ENCODE assay signal across 8 cellular contexts in genomic region chr1:925532-926421, GRCh38. TPM values are rescaled to one million over a fixed set of nuclear protein-coding genes. Genes with fewer than 3 reads are reported as not detected.
A peak's percentile ranks its signal among the peaks of the same experiment; 100 is the strongest.
DNase-seq lines count a peak whose midpoint lies in the region; ATAC-seq and TF ChIP-seq lines count a peak whose summit lies in the region.

No MANE protein-coding gene starts in this region.

- POLR2A ChIA-PET in activated CD4-positive, alpha-beta T cell treated with anti-CD3 and anti-CD28 coated beads, Interleukin-2, amount 10 ng/mL, durations not matched to agents 7 days and 5 days (lab: Charles Lee) = no interaction called here

- peak overlapping the region; percentile 67 for H3K4me3 ChIP-seq in left ventricle myocardium inferior

- peaks cover 48% of the 10 kb centered on the region for H3K27me3 Mint-ChIP-seq in activated CD4-positive, alpha-beta T cell treated with anti-CD3 and anti-CD28 coated beads, Interleukin-2, amount 10 ng/mL, durations not matched to agents 7 days and 5 days
- peaks cover 41% of the 10 kb centered on the region for H3K27me3 Mint-ChIP-seq in activated CD4-positive, alpha-beta T cell treated with anti-CD3 and anti-CD28 coated beads, Interleukin-2, amount 10 ng/mL, durations not matched to agents 24 days and 14 days
- peaks cover 58 to 83% of the 10 kb centered on the region in 2 donors for H3K27me3 Mint-ChIP-seq in stimulated activated naive B cell treated with anti-CD40 and anti-IgM and Interleukin-4, amounts not matched to agents 10 μg/mL and 1 μg/mL and 100 μg/mL, for 72 hours

- H3K9me3 Mint-ChIP-seq in activated CD4-positive, alpha-beta T cell treated with anti-CD3 and anti-CD28 coated beads, Interleukin-2, amount 10 ng/mL, durations not matched to agents 7 days and 5 days = no peaks in the 10 kb centered on the region
- H3K9me3 Mint-ChIP-seq in activated CD4-positive, alpha-beta T cell treated with anti-CD3 and anti-CD28 coated beads, Interleukin-2, amount 10 ng/mL, durations not matched to agents 24 days and 14 days = no peaks in the 10 kb centered on the region
- H3K9me3 Mint-ChIP-seq in stimulated activated naive B cell treated with anti-CD40 and anti-IgM and Interleukin-4, amounts not matched to agents 10 μg/mL and 1 μg/mL and 100 μg/mL, for 72 hours = no peaks in the 10 kb centered on the region

- peaks cover 98% of the 10 kb centered on the region for H3K27me3 ChIP-seq in left ventricle myocardium inferior (ENCODE audit: low read depth)

- CTCF ChIA-PET in activated CD4-positive, alpha-beta T cell treated with anti-CD3 and anti-CD28 coated beads, Interleukin-2, amount 10 ng/mL, durations not matched to agents 7 days and 5 days (lab: Charles Lee) = interaction anchor here (0.5 to 1.6 kb wide), 3 partner anchors 11 to 46 kb away, joined by 3 to 4 read pairs (median 3); no protein-coding TSS in a partner anchor

- no peak overlapping the region for H3K27ac ChIP-seq in left ventricle myocardium inferior (replicated peaks)

- H3K36me3 Mint-ChIP-seq in activated CD4-positive, alpha-beta T cell treated with anti-CD3 and anti-CD28 coated beads, Interleukin-2, amount 10 ng/mL, durations not matched to agents 7 days and 5 days (ENCODE audit: low read depth) = no peaks in the 10 kb centered on the region
- no peaks in the 10 kb centered on the region for H3K36me3 Mint-ChIP-seq in activated CD4-positive, alpha-beta T cell treated with anti-CD3 and anti-CD28 coated beads, Interleukin-2, amount 10 ng/mL, durations not matched to agents 24 days and 14 days (ENCODE audit: low read depth)
- H3K36me3 Mint-ChIP-seq in stimulated activated naive B cell treated with anti-CD40 and anti-IgM and Interleukin-4, amounts not matched to agents 10 μg/mL and 1 μg/mL and 100 μg/mL, for 72 hours = peaks cover 0 to 4% of the 10 kb centered on the region in 2 donors

- no peaks in the 10 kb centered on the region for H3K9me3 ChIP-seq in left ventricle myocardium inferior (replicated peaks)

- H3K4me3 Mint-ChIP-seq in activated CD4-positive, alpha-beta T cell treated with anti-CD3 and anti-CD28 coated beads, Interleukin-2, amount 10 ng/mL, durations not matched to agents 7 days and 5 days = peak overlapping the region; percentile 5
- H3K4me3 Mint-ChIP-seq in activated CD4-positive, alpha-beta T cell treated with anti-CD3 and anti-CD28 coated beads, Interleukin-2, amount 10 ng/mL, durations not matched to agents 24 days and 14 days = no peak overlapping the region
- peak overlapping the region; percentile 16 to 29 for H3K4me3 Mint-ChIP-seq in stimulated activated naive B cell treated with anti-CD40 and anti-IgM and Interleukin-4, amounts not matched to agents 10 μg/mL and 1 μg/mL and 100 μg/mL, for 72 hours

- ATAC-seq in stimulated activated naive B cell treated with anti-CD40 and anti-IgM and Interleukin-4, amounts not matched to agents 10 μg/mL and 1 μg/mL and 100 μg/mL, for 72 hours (replicated peaks) = no peak
- ATAC-seq in HG02642 (IDR thresholded peaks at IDR 0.05; ENCODE audit: poor library complexity, unreplicated experiment) = no peak

- no peak for TF ChIP-seq CTCF in left ventricle myocardium inferior (IDR thresholded peaks at IDR 0.05; ENCODE audit: borderline replicate concordance)

- no peaks in the 10 kb centered on the region for H3K36me3 ChIP-seq in left ventricle myocardium inferior

- intact Hi-C loops in activated CD4-positive, alpha-beta T cell treated with anti-CD3 and anti-CD28 coated beads, Interleukin-2, amount 10 ng/mL, durations not matched to agents 24 days and 14 days (cut with micrococcal nuclease) = no loop called here
- intact Hi-C loops in left ventricle myocardium inferior (cut with micrococcal nuclease) = no loop called here

- DNase-seq in activated CD4-positive, alpha-beta T cell treated with anti-CD3 and anti-CD28 coated beads, Interleukin-2, amount 10 ng/mL, durations not matched to agents 7 days and 5 days = no peak
- DNase-seq in activated CD4-positive, alpha-beta T cell treated with anti-CD3 and anti-CD28 coated beads, Interleukin-2, amount 10 ng/mL, durations not matched to agents 24 days and 14 days = no peak
- DNase-seq in left ventricle myocardium inferior (no peak), NCI-H187 (lab: John Stamatoyannopoulos, UW) (no peak)
- no peak for DNase-seq in stimulated activated naive B cell treated with anti-CD40 and anti-IgM and Interleukin-4, amounts not matched to agents 10 μg/mL and 1 μg/mL and 100 μg/mL, for 72 hours
- no peak for DNase-seq in activated CD4-positive, alpha-beta T cell treated with anti-CD3 and anti-CD28 coated beads, Interleukin-2, amount 50 U/mL, for 4 hours

- no peak overlapping the region for H3K27ac Mint-ChIP-seq in activated CD4-positive, alpha-beta T cell treated with anti-CD3 and anti-CD28 coated beads, Interleukin-2, amount 10 ng/mL, durations not matched to agents 7 days and 5 days
- H3K27ac Mint-ChIP-seq in activated CD4-positive, alpha-beta T cell treated with anti-CD3 and anti-CD28 coated beads, Interleukin-2, amount 10 ng/mL, durations not matched to agents 24 days and 14 days = no peak overlapping the region
- no peak overlapping the region for H3K27ac Mint-ChIP-seq in stimulated activated naive B cell treated with anti-CD40 and anti-IgM and Interleukin-4, amounts not matched to agents 10 μg/mL and 1 μg/mL and 100 μg/mL, for 72 hours

- peaks cover 39% of the 10 kb centered on the region for H3K4me1 ChIP-seq in left ventricle myocardium inferior

- peaks cover 4% of the 10 kb centered on the region for H3K4me1 Mint-ChIP-seq in activated CD4-positive, alpha-beta T cell treated with anti-CD3 and anti-CD28 coated beads, Interleukin-2, amount 10 ng/mL, durations not matched to agents 7 days and 5 days
- peaks cover 7% of the 10 kb centered on the region for H3K4me1 Mint-ChIP-seq in activated CD4-positive, alpha-beta T cell treated with anti-CD3 and anti-CD28 coated beads, Interleukin-2, amount 10 ng/mL, durations not matched to agents 24 days and 14 days
- H3K4me1 Mint-ChIP-seq in stimulated activated naive B cell treated with anti-CD40 and anti-IgM and Interleukin-4, amounts not matched to agents 10 μg/mL and 1 μg/mL and 100 μg/mL, for 72 hours = peaks cover 17 to 25% of the 10 kb centered on the region in 2 donors

TF ChIP-seq in PFSK-1, 5 proteins besides CTCF, POLR2A, EP300 and RAD21:
- TF ChIP-seq FOXP2 (optimal IDR thresholded peaks at IDR 0.05; ENCODE audit: borderline replicate concordance, extremely low read depth, extremely low read length, insufficient read depth) (no peak), TAF1 (IDR thresholded peaks at IDR 0.05; ENCODE audit: borderline replicate concordance, insufficient read depth, low read length) (0 out of 2 replicates have a peak, but pooled peaks have one; percentile 40)

RNA-seq across cellular contexts. Expression of gene SAMD11, which starts 2.1 kb away (rescaled TPM):
- total RNA-seq in activated CD4-positive, alpha-beta T cell treated with anti-CD3 and anti-CD28 coated beads, Interleukin-2, amount 10 ng/mL, durations not matched to agents 7 days and 5 days = not detected
- total RNA-seq in activated CD4-positive, alpha-beta T cell treated with anti-CD3 and anti-CD28 coated beads, Interleukin-2, amount 10 ng/mL, durations not matched to agents 24 days and 14 days = not detected in 2 replicates
- 55.8 TPM for polyA plus RNA-seq in PFSK-1 (2012; ENCODE audit: insufficient read length, low read depth)
- total RNA-seq in left ventricle myocardium inferior = 2.4 TPM

RNA-seq across cellular contexts. Expression of gene NOC2L, which starts 33.3 kb away (rescaled TPM):
- total RNA-seq in activated CD4-positive, alpha-beta T cell treated with anti-CD3 and anti-CD28 coated beads, Interleukin-2, amount 10 ng/mL, durations not matched to agents 7 days and 5 days = 10 to 100 TPM; 60.5 to 71.8 TPM
- total RNA-seq in activated CD4-positive, alpha-beta T cell treated with anti-CD3 and anti-CD28 coated beads, Interleukin-2, amount 10 ng/mL, durations not matched to agents 24 days and 14 days = 190 and 192 TPM in 2 replicates
- polyA plus RNA-seq in PFSK-1 (2012; ENCODE audit: insufficient read length, low read depth) = 193 TPM
- total RNA-seq in left ventricle myocardium inferior = 40.8 TPM

RNA-seq across cellular contexts. Expression of gene KLHL17, which starts 34.6 kb away (rescaled TPM):
- total RNA-seq in activated CD4-positive, alpha-beta T cell treated with anti-CD3 and anti-CD28 coated beads, Interleukin-2, amount 10 ng/mL, durations not matched to agents 7 days and 5 days = 10 to 100 TPM; 23.6 to 27.1 TPM
- total RNA-seq in activated CD4-positive, alpha-beta T cell treated with anti-CD3 and anti-CD28 coated beads, Interleukin-2, amount 10 ng/mL, durations not matched to agents 24 days and 14 days = 46.4 and 48.1 TPM in 2 replicates
- 60.8 TPM for polyA plus RNA-seq in PFSK-1 (2012; ENCODE audit: insufficient read length, low read depth)
- 6.4 TPM for total RNA-seq in left ventricle myocardium inferior

RNA-seq across cellular contexts. Expression of gene PLEKHN1, which starts 40.5 kb away (rescaled TPM):
- total RNA-seq in activated CD4-positive, alpha-beta T cell treated with anti-CD3 and anti-CD28 coated beads, Interleukin-2, amount 10 ng/mL, durations not matched to agents 7 days and 5 days = 1 to 10 TPM; 3.2 TPM
- total RNA-seq in activated CD4-positive, alpha-beta T cell treated with anti-CD3 and anti-CD28 coated beads, Interleukin-2, amount 10 ng/mL, durations not matched to agents 24 days and 14 days = 1.8 and 2.8 TPM in 2 replicates
- polyA plus RNA-seq in PFSK-1 (2012; ENCODE audit: insufficient read length, low read depth) = 0.19 TPM
- not detected for total RNA-seq in left ventricle myocardium inferior

RNA-seq across cellular contexts. Expression of gene PERM1, which starts 56.1 kb away (rescaled TPM):
- total RNA-seq in activated CD4-positive, alpha-beta T cell treated with anti-CD3 and anti-CD28 coated beads, Interleukin-2, amount 10 ng/mL, durations not matched to agents 7 days and 5 days = not detected
- total RNA-seq in activated CD4-positive, alpha-beta T cell treated with anti-CD3 and anti-CD28 coated beads, Interleukin-2, amount 10 ng/mL, durations not matched to agents 24 days and 14 days = not detected in 2 replicates
- not detected for polyA plus RNA-seq in PFSK-1 (2012; ENCODE audit: insufficient read length, low read depth)
- 160 TPM for total RNA-seq in left ventricle myocardium inferior
